12 cellular contexts compared by ENCODE assay signal in genomic region chr2:191009541-191010374, GRCh38. TPM values are rescaled to one million over a fixed set of nuclear protein-coding genes. Genes with fewer than 3 reads are reported as not detected.
DNase-seq lines count a peak whose midpoint lies in the region; ATAC-seq and TF ChIP-seq lines count a peak whose summit lies in the region.
"Had no signal": no experiment of that assay in that cellular context is flagged by ENCODE, and none has a peak within 500 bp of the region (broad histone marks: within the 10 kb centered on the region; RNA-seq: fewer than 3 reads in every experiment).

No MANE protein-coding gene starts in this region.

- no peak for TF ChIP-seq CTCF in AG10803 (conservative IDR thresholded peaks at IDR 0.05; ENCODE audit: low read length)
- TF ChIP-seq CTCF in fibroblast of mammary gland (conservative IDR thresholded peaks at IDR 0.05; ENCODE audit: control insufficient read depth, insufficient read depth, low read depth, low read length): no peak

- H3K36me3 ChIP-seq in effector memory CD4-positive, alpha-beta T cell (ENCODE audit: control insufficient read depth, insufficient read depth, low read length): peaks cover 49% of the 10 kb centered on the region

- no peaks in the 10 kb centered on the region for H3K9me3 ChIP-seq in effector memory CD4-positive, alpha-beta T cell (ENCODE audit: control insufficient read depth, low read length)

- peak overlapping the region; percentile 58 for H3K4me3 Mint-ChIP-seq in activated CD4-positive, alpha-beta memory T cell treated with anti-CD3 and anti-CD28 coated beads, Interleukin-2, amount 10 ng/mL, durations not matched to agents 7 days and 5 days

- no peaks in the 10 kb centered on the region for H3K27me3 ChIP-seq in effector memory CD4-positive, alpha-beta T cell (replicated peaks; ENCODE audit: control insufficient read depth, insufficient read depth, low read length, poor library complexity, severe bottlenecking)

- DNase-seq in AG10803 (ENCODE audit: low read depth): peak; percentile 51
- DNase-seq in EH (ENCODE audit: low read depth): peak; percentile 70
- DNase-seq in activated CD4-positive, alpha-beta memory T cell treated with anti-CD3 and anti-CD28 coated beads, Interleukin-2, amount 10 ng/mL, durations not matched to agents 7 days and 5 days: no peak
- peak; percentile 65 for DNase-seq in fibroblast of mammary gland (ENCODE audit: low read depth)
- DNase-seq in effector memory CD4-positive, alpha-beta T cell: no peak
- DNase-seq in ACHN: no peak
- no peak for DNase-seq in kidney glomerular epithelial cell (lab: John Stamatoyannopoulos, UW)
- DNase-seq: activated naive CD4-positive, alpha-beta T cell; C1 segment of cervical spinal cord; caudate nucleus; NCI-H1048 had no signal

- H3K4me3 ChIP-seq in AG10803 (ENCODE audit: low read length) (no peak overlapping the region; the same call in 1 of the 2 replicates), fibroblast of mammary gland (ENCODE audit: control insufficient read depth, low read depth, low read length) (no peak overlapping the region)
- H3K4me3 ChIP-seq in effector memory CD4-positive, alpha-beta T cell (ENCODE audit: insufficient read depth, low read depth, low read length, poor library complexity, severe bottlenecking): no peak overlapping the region

- H3K4me1 ChIP-seq in effector memory CD4-positive, alpha-beta T cell (ENCODE audit: control insufficient read depth, insufficient read depth, low read length, poor library complexity, severe bottlenecking): peaks cover 36% of the 10 kb centered on the region

- H3K36me3 Mint-ChIP-seq in activated CD4-positive, alpha-beta memory T cell treated with anti-CD3 and anti-CD28 coated beads, Interleukin-2, amount 10 ng/mL, durations not matched to agents 7 days and 5 days (ENCODE audit: low read depth): peaks cover 56% of the 10 kb centered on the region

- H3K27ac Mint-ChIP-seq in activated CD4-positive, alpha-beta memory T cell treated with anti-CD3 and anti-CD28 coated beads, Interleukin-2, amount 10 ng/mL, durations not matched to agents 7 days and 5 days: peak overlapping the region; percentile 27

- H3K9me3 Mint-ChIP-seq in activated CD4-positive, alpha-beta memory T cell treated with anti-CD3 and anti-CD28 coated beads, Interleukin-2, amount 10 ng/mL, durations not matched to agents 7 days and 5 days: peaks cover 11% of the 10 kb centered on the region

- no peak for ATAC-seq in HG02798 (IDR thresholded peaks at IDR 0.05; ENCODE audit: poor library complexity, unreplicated experiment)

- no peaks in the 10 kb centered on the region for H3K27me3 Mint-ChIP-seq in activated CD4-positive, alpha-beta memory T cell treated with anti-CD3 and anti-CD28 coated beads, Interleukin-2, amount 10 ng/mL, durations not matched to agents 7 days and 5 days

- no peak overlapping the region for H3K27ac ChIP-seq in effector memory CD4-positive, alpha-beta T cell (ENCODE audit: insufficient read depth, low read length, poor library complexity, severe bottlenecking)

- in situ Hi-C loops in ACHN (cut with HindIII; ENCODE audit: low pct_ligation_motif_present, low pct_unique_long_range_greater_than_20kb, low sequenced_read_pairs): no loop called here

- CTCF ChIA-PET in activated CD4-positive, alpha-beta memory T cell treated with anti-CD3 and anti-CD28 coated beads, Interleukin-2, amount 10 ng/mL, durations not matched to agents 7 days and 5 days (lab: Charles Lee): no interaction called here

- peaks cover 63% of the 10 kb centered on the region for H3K4me1 Mint-ChIP-seq in activated CD4-positive, alpha-beta memory T cell treated with anti-CD3 and anti-CD28 coated beads, Interleukin-2, amount 10 ng/mL, durations not matched to agents 7 days and 5 days

- POLR2A ChIA-PET in activated CD4-positive, alpha-beta memory T cell treated with anti-CD3 and anti-CD28 coated beads, Interleukin-2, amount 10 ng/mL, durations not matched to agents 7 days and 5 days (lab: Charles Lee): interaction anchor here (1.0 to 8.2 kb wide), 4 partner anchors 8 to 17 kb away, joined by 3 to 167 read pairs (median 40); no protein-coding TSS in a partner anchor

RNA-seq across cellular contexts. Expression of gene STAT1, which starts 4.2 kb away (rescaled TPM):
- 100 to 1,000 TPM; 540 to 547 TPM for total RNA-seq in activated CD4-positive, alpha-beta memory T cell treated with anti-CD3 and anti-CD28 coated beads, Interleukin-2, amount 10 ng/mL, durations not matched to agents 7 days and 5 days

Comparison
In these comparisons a context has a peak if more than half of its experiments do, and no peak if none do; other contexts are left out.
1. DNase-seq: peak in AG10803 (single experiment), EH (single experiment) and fibroblast of mammary gland (single experiment); none in activated CD4-positive, alpha-beta memory T cell treated with anti-CD3 and anti-CD28 coated beads, Interleukin-2, amount 10 ng/mL, durations not matched to agents 7 days and 5 days (single experiment), effector memory CD4-positive, alpha-beta T cell (0 of 3), ACHN (single experiment) and kidney glomerular epithelial cell (single experiment).